ENCODE assay signal across 10 cellular contexts in the genomic region with DNA sequence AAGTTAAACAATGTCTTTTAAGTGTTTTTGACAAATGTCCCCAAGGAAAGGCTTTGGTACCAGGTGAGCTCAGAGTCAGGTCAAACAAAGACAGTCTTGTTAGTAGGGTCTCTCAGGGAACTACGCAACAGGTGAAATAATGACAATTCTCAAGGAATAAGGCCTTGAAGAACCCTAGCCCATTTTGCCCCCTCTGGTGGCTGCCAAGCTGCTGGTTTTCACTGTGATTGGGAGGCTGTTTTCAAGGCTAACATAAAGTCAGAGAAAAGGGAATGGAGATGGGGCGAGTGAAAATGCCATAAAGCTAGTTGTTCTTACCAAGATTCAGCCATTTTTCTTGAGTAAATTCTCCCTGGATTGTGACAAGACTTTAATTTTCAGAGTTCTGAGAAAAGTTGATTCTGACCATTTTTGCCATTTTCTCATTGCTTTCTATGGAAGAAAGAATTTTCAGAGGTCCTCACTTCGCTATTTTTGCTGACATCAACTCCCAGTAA. TPM values are rescaled to one million over a fixed set of nuclear protein-coding genes. Genes with fewer than 3 reads are reported as not detected.
DNase-seq lines count a peak whose midpoint lies in the region; ATAC-seq and TF ChIP-seq lines count a peak whose summit lies in the region.
"Had no signal": no experiment of that assay in that cellular context is flagged by ENCODE, and none has a peak within 500 bp of the region (broad histone marks: within the 10 kb centered on the region; RNA-seq: fewer than 3 reads in every experiment).

No MANE protein-coding gene starts in this region.

- peak; percentile 37 for TF ChIP-seq CTCF in NB4 (IDR thresholded peaks at IDR 0.05; ENCODE audit: low read depth, low read length)
- peak; percentile 63 for TF ChIP-seq CTCF in retinal pigment epithelial cell (conservative IDR thresholded peaks at IDR 0.05; ENCODE audit: low read depth, low read length)

- no peaks in the 10 kb centered on the region for H3K9me3 Mint-ChIP-seq in activated naive CD4-positive, alpha-beta T cell treated with anti-CD3 and anti-CD28 coated beads, Interleukin-2, amount 50 U/mL, for 72 hours

- no peak for TF ChIP-seq POLR2A in NB4 (IDR thresholded peaks at IDR 0.05; ENCODE audit: extremely low read depth, insufficient read length)

- H3K27ac Mint-ChIP-seq in activated naive CD4-positive, alpha-beta T cell treated with anti-CD3 and anti-CD28 coated beads, Interleukin-2, amount 50 U/mL, for 72 hours: no peak overlapping the region

- H3K4me3 ChIP-seq in NB4 (ENCODE audit: low read depth, low read length): no peak overlapping the region
- H3K4me3 ChIP-seq in retinal pigment epithelial cell (ENCODE audit: low read length): no peak overlapping the region

- no peaks in the 10 kb centered on the region for H3K36me3 Mint-ChIP-seq in activated naive CD4-positive, alpha-beta T cell treated with anti-CD3 and anti-CD28 coated beads, Interleukin-2, amount 50 U/mL, for 72 hours

- DNase-seq in activated naive CD4-positive, alpha-beta T cell treated with Interleukin-2 at 50 U/mL for 16 hours: peak; percentile 5
- DNase-seq in activated naive CD4-positive, alpha-beta T cell treated with anti-CD3 and anti-CD28 coated beads, Interleukin-2, amount 50 U/mL, for 72 hours (ENCODE audit: low spot score in 2 of 2): no peak
- DNase-seq in NB4 (ENCODE audit: low read depth) (peak; percentile 26), dermis blood vessel endothelial cell (peak; percentile 42), retinal pigment epithelial cell (ENCODE audit: low read depth) (no peak), NCI-H128 (lab: John Stamatoyannopoulos, UW; ENCODE audit: unreplicated experiment) (no peak), NCI-H748 (lab: John Stamatoyannopoulos, UW; ENCODE audit: unreplicated experiment) (no peak), mucosa of gallbladder (ENCODE audit: low spot score) (no peak)
- DNase-seq: activated CD8-positive, alpha-beta memory T cell treated with anti-CD3 and anti-CD28 coated beads, Interleukin-2, amount 50 U/mL, for 48 hours; Calu3 had no signal

- ATAC-seq in activated naive CD4-positive, alpha-beta T cell treated with anti-CD3 and anti-CD28 coated beads, Interleukin-2, amount 50 U/mL, for 72 hours: no peak

RNA-seq across cellular contexts. Expression of gene RWDD4, which starts 58.7 kb away (rescaled TPM):
- total RNA-seq in activated naive CD4-positive, alpha-beta T cell treated with anti-CD3 and anti-CD28 coated beads, Interleukin-2, amount 50 U/mL, for 72 hours: 10 to 100 TPM; 14.2 to 16.7 TPM
- total RNA-seq in dermis blood vessel endothelial cell: 13.3 and 20.2 TPM in 2 replicates
- 16.5 TPM for total RNA-seq in mucosa of gallbladder

RNA-seq across cellular contexts. Expression of gene TRAPPC11, which starts 58.9 kb away (rescaled TPM):
- total RNA-seq in activated naive CD4-positive, alpha-beta T cell treated with anti-CD3 and anti-CD28 coated beads, Interleukin-2, amount 50 U/mL, for 72 hours: 10 to 100 TPM; 31.5 to 37.2 TPM
- total RNA-seq in dermis blood vessel endothelial cell: 45.6 and 47.0 TPM in 2 replicates
- 33.8 TPM for total RNA-seq in mucosa of gallbladder

Comparison
In these comparisons a context has a peak if more than half of its experiments do, and no peak if none do; other contexts are left out.
1. DNase-seq: peak in activated naive CD4-positive, alpha-beta T cell treated with Interleukin-2 at 50 U/mL for 16 hours (single experiment), NB4 (single experiment) and dermis blood vessel endothelial cell (single experiment); none in activated naive CD4-positive, alpha-beta T cell treated with anti-CD3 and anti-CD28 coated beads, Interleukin-2, amount 50 U/mL, for 72 hours (0 of 2), retinal pigment epithelial cell (single experiment), NCI-H128 (single experiment), NCI-H748 (single experiment) and mucosa of gallbladder (single experiment).